4 cellular contexts compared by ENCODE assay signal in the genomic region with DNA sequence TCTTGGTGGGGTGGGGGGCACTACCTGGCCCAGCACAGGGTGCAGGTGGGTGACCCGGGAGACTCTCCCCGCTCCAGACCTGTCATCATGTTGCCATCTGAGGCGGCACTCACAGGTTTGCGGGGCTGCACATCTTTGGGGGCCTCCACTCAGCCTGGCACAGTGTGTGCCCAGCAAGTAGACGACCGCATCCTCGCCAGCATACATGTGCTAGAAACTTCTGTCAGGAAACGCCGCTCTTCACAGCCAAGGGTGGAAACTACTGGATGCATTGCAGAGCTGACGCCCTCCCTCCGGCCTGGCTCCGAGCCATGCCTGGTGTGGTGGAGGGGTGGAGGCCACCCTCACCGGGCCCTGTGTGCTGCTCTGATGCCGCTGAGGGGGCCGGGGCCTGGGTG. TPM values are rescaled to one million over a fixed set of nuclear protein-coding genes. Genes with fewer than 3 reads are reported as not detected.
"Had no signal": no experiment of that assay in that cellular context is flagged by ENCODE, and none has a peak within 500 bp of the region (broad histone marks: within the 10 kb centered on the region; RNA-seq: fewer than 3 reads in every experiment).

No MANE protein-coding gene starts in this region.

RNA-seq across cellular contexts. Expression of gene APOD, which starts 39.4 kb away (rescaled TPM):
- total RNA-seq: activated CD8-positive, alpha-beta T cell treated with anti-CD3 and anti-CD28 coated beads for 36 hours; activated naive CD8-positive, alpha-beta T cell treated with anti-CD3 and anti-CD28 coated beads for 36 hours; activated T-cell treated with anti-CD3 and anti-CD28 coated beads, Interleukin-2, amount 50 U/mL, for 4 hours; astrocyte had no signal
